ENCODE assay signal across 8 cellular contexts in genomic region chr11:16925495-16926065, GRCh38.
DNase-seq lines count a peak whose midpoint lies in the region; ATAC-seq and TF ChIP-seq lines count a peak whose summit lies in the region.

No MANE protein-coding gene starts in this region.

- CTCF ChIA-PET in activated B cell treated with CpG ODN at 0.5 μM for 24 hours (lab: Charles Lee): no interaction called here

- H3K9me3 Mint-ChIP-seq in activated B cell treated with CpG ODN at 0.5 μM for 24 hours: no peaks in the 10 kb centered on the region
- no peaks in the 10 kb centered on the region for H3K9me3 Mint-ChIP-seq in neural crest cell

- no peaks in the 10 kb centered on the region for H3K36me3 Mint-ChIP-seq in activated B cell treated with CpG ODN at 0.5 μM for 24 hours (ENCODE audit: low read depth)
- H3K36me3 Mint-ChIP-seq in neural crest cell (ENCODE audit: low read depth): no peaks in the 10 kb centered on the region

- H3K27me3 Mint-ChIP-seq in activated B cell treated with CpG ODN at 0.5 μM for 24 hours (peaks cover 20% of the 10 kb centered on the region), neural crest cell (ENCODE audit: low read depth) (peaks cover 87% of the 10 kb centered on the region)

- intact Hi-C loops in activated B cell treated with CpG ODN at 0.5 μM for 24 hours (cut with micrococcal nuclease): loop anchor here (1.0 kb wide), 1 partner anchor 21 kb away; no protein-coding TSS in a partner anchor

- POLR2A ChIA-PET in activated B cell treated with CpG ODN at 0.5 μM for 24 hours (lab: Charles Lee): interaction anchor here (1.3 kb wide), 1 partner anchor 23 kb away, joined by 6 read pairs; no protein-coding TSS in a partner anchor

- H3K4me3 Mint-ChIP-seq in activated B cell treated with CpG ODN at 0.5 μM for 24 hours (peak overlapping the region; percentile 82), neural crest cell (peak overlapping the region; percentile 84)

- H3K4me3 ChIP-seq in GM12865 (ENCODE audit: low read depth, low read length) (peak overlapping the region; percentile 24), fibroblast of the aortic adventitia (ENCODE audit: low read depth, low read length) (peak overlapping the region; percentile 28)

- ATAC-seq in HG02884 (IDR thresholded peaks at IDR 0.05; ENCODE audit: unreplicated experiment) (peak; percentile 8), activated B cell treated with CpG ODN at 0.5 μM for 24 hours (ENCODE audit: low read depth) (peak; percentile 23), HG03460 (IDR thresholded peaks at IDR 0.05; ENCODE audit: unreplicated experiment) (no peak)

- no peak for DNase-seq in GM12865 (ENCODE audit: low read depth)
- no peak for DNase-seq in activated B cell treated with CpG ODN at 0.5 μM for 24 hours
- no peak for DNase-seq in fibroblast of the aortic adventitia (ENCODE audit: low read depth)
- DNase-seq in neural crest cell (ENCODE audit: low read depth, low spot score): peak; percentile 31
- DNase-seq in germinal center (ENCODE audit: low spot score): no peak
- DNase-seq in superior temporal gyrus (ENCODE audit: extremely low spot score): no peak

- H3K4me1 Mint-ChIP-seq in activated B cell treated with CpG ODN at 0.5 μM for 24 hours (peaks cover 28% of the 10 kb centered on the region), neural crest cell (peaks cover 9% of the 10 kb centered on the region)

- H3K27ac Mint-ChIP-seq in activated B cell treated with CpG ODN at 0.5 μM for 24 hours (no peak overlapping the region), neural crest cell (ENCODE audit: unreplicated experiment) (no peak overlapping the region)

- no peak for TF ChIP-seq CTCF in GM12865 (IDR thresholded peaks at IDR 0.05; ENCODE audit: insufficient read depth, low read depth, low read length, missing control alignments)
- no peak for TF ChIP-seq CTCF in activated B cell treated with CpG ODN at 0.5 μM for 24 hours (IDR thresholded peaks at IDR 0.05)
- no peak for TF ChIP-seq CTCF in fibroblast of the aortic adventitia (IDR thresholded peaks at IDR 0.05; ENCODE audit: insufficient read depth, low read length)
- no peak for TF ChIP-seq CTCF in neural crest cell (conservative IDR thresholded peaks at IDR 0.05)
